In the genomic region with DNA sequence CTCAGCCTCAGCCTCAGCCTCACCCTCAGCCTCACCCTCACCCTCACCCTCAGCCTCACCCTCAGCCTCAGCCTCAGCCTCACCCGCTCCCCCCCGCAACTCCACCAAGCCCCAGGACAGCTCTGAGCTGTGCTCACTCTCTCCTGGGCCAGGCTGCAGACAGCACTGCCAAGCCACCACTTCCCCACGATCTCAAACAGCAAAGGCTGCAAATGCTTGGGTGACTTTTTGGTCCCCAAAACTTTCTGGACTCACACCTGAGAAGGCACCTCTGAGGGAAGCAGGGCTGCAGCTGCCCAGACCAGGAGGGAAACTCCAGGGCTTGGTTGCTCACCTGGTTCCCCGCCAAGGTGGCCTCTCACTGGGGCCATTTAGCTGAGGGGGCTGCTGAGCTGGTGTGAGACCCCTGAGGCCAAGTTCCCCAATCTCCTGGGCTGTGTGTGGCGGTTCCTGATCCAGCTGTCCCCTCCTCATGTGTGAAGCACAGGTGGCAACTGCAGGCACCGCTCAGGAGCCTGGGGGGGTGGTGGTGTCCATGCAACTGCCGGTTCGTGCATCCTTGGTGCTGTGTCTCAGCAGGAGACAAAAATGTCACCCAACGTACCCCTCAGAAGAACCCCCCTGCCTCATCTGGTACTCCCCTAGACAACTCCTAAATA, we compare ENCODE assay signal across 22 cellular contexts. TPM values are rescaled to one million over a fixed set of nuclear protein-coding genes. Genes with fewer than 3 reads are reported as not detected.
DNase-seq lines count a peak whose midpoint lies in the region; ATAC-seq and TF ChIP-seq lines count a peak whose summit lies in the region.
"Had no signal": no experiment of that assay in that cellular context is flagged by ENCODE, and none has a peak within 500 bp of the region (broad histone marks: within the 10 kb centered on the region; RNA-seq: fewer than 3 reads in every experiment).

No MANE protein-coding gene starts in this region.

- no peaks in the 10 kb centered on the region for H3K9me3 Mint-ChIP-seq in natural killer cell treated with Interleukin-12 subunit alpha and Interleukin-12 subunit beta and Interleukin-15 and Interleukin-18, amount 100 ng/mL, for 72 hours
- no peaks in the 10 kb centered on the region for H3K9me3 Mint-ChIP-seq in natural killer cell
- no peaks in the 10 kb centered on the region for H3K9me3 Mint-ChIP-seq in memory B cell
- H3K9me3 Mint-ChIP-seq: activated naive CD8-positive, alpha-beta T cell treated with anti-CD3 and anti-CD28 coated beads, Interleukin-2, amount 50 U/mL, for 24 hours; CD8-positive, alpha-beta T cell; naive B cell had no signal

- no peaks in the 10 kb centered on the region for H3K9me3 ChIP-seq in OCI-LY1 (ENCODE audit: low read length)
- H3K9me3 ChIP-seq: esophagus squamous epithelium, gastroesophageal sphincter, right lobe of liver had no signal

- no peaks in the 10 kb centered on the region for H3K9me2 ChIP-seq in OCI-LY1 (ENCODE audit: low read depth, low read length)

- H3K4me1 Mint-ChIP-seq in natural killer cell treated with Interleukin-12 subunit alpha and Interleukin-12 subunit beta and Interleukin-15 and Interleukin-18, amount 100 ng/mL, for 72 hours (ENCODE audit: low read depth in 2 of 2): peaks cover 0 to 6% of the 10 kb centered on the region in 2 donors
- H3K4me1 Mint-ChIP-seq in natural killer cell: no peaks in the 10 kb centered on the region
- H3K4me1 Mint-ChIP-seq in memory B cell: peaks cover 22% of the 10 kb centered on the region

- H2AFZ ChIP-seq in OCI-LY1 (ENCODE audit: low read length): peak overlapping the region; percentile 4; the same call in 1 of the 2 replicates
- H2AFZ ChIP-seq: parathyroid adenoma had no signal

- peak overlapping the region; percentile 43 for H3K4me3 ChIP-seq in OCI-LY1 (ENCODE audit: low read depth, low read length, poor library complexity, severe bottlenecking)
- H3K4me3 ChIP-seq: esophagus squamous epithelium, gastroesophageal sphincter, right lobe of liver had no signal

- H3F3A ChIP-seq in OCI-LY1 (ENCODE audit: insufficient read depth, low read length): no peaks in the 10 kb centered on the region

- H3K9ac ChIP-seq in OCI-LY1 (ENCODE audit: low read length): peak overlapping the region; percentile 24; the same call in 1 of the 2 replicates
- H3K9ac ChIP-seq: parathyroid adenoma had no signal

- DNase-seq in natural killer cell treated with Interleukin-12 subunit alpha and Interleukin-12 subunit beta and Interleukin-15 and Interleukin-18, amount 100 ng/mL, for 72 hours (ENCODE audit: low spot score): peak; percentile 22
- DNase-seq in natural killer cell (no peak), memory B cell (ENCODE audit: low spot score in 2 of 2) (no peak), DMS79 treated with DMSO at 0.1 percent for 48 hours (lab: John Stamatoyannopoulos, UW) (no peak), T-helper 9 cell (no peak), mucosa of gallbladder (ENCODE audit: low spot score) (no peak)
- DNase-seq: activated CD4-positive, CD25-positive, alpha-beta regulatory T cell treated with anti-CD3 and anti-CD28 coated beads, Interleukin-2, amount 50 U/mL, for 72 hours; activated naive CD8-positive, alpha-beta T cell treated with anti-CD3 and anti-CD28 coated beads, Interleukin-2, amount 50 U/mL, for 24 hours; CD8-positive, alpha-beta T cell; DMS153; esophagus squamous epithelium; GDM1; mesendoderm; naive B cell; NCI-H187; NCI-H69; SW 1271 had no signal

- H3K36me3 Mint-ChIP-seq in natural killer cell treated with Interleukin-12 subunit alpha and Interleukin-12 subunit beta and Interleukin-15 and Interleukin-18, amount 100 ng/mL, for 72 hours: no peaks in the 10 kb centered on the region
- H3K36me3 Mint-ChIP-seq in natural killer cell (no peaks in the 10 kb centered on the region), memory B cell (no peaks in the 10 kb centered on the region)
- H3K36me3 Mint-ChIP-seq: brain; CD8-positive, alpha-beta T cell; naive B cell had no signal

- intact Hi-C loops in natural killer cell (cut with micrococcal nuclease): no loop called here

- H3K4me2 ChIP-seq in OCI-LY1 (ENCODE audit: low read length): peak overlapping the region; percentile 59

- H3K79me2 ChIP-seq in OCI-LY1 (ENCODE audit: insufficient read depth, low read length): no peaks in the 10 kb centered on the region
- H3K79me2 ChIP-seq: parathyroid adenoma had no signal

- no peak for ATAC-seq in natural killer cell treated with Interleukin-12 subunit alpha and Interleukin-12 subunit beta and Interleukin-15 and Interleukin-18, amount 100 ng/mL, for 72 hours
- ATAC-seq in natural killer cell: no peak
- ATAC-seq in memory B cell (ENCODE audit: low read depth): no peak
- ATAC-seq: CD8-positive, alpha-beta T cell; gastroesophageal sphincter; right lobe of liver had no signal

- peak overlapping the region; percentile 73 for H3K27ac ChIP-seq in OCI-LY1 (ENCODE audit: low read depth, low read length, poor library complexity, severe bottlenecking)
- H3K27ac ChIP-seq: esophagus squamous epithelium, gastroesophageal sphincter, parathyroid adenoma, right lobe of liver had no signal

- H3K27me3 ChIP-seq in OCI-LY1 (ENCODE audit: insufficient read depth, low read length): no peaks in the 10 kb centered on the region
- H3K27me3 ChIP-seq: right lobe of liver had no signal

- no peak for TF ChIP-seq CTCF in natural killer cell (IDR thresholded peaks at IDR 0.05)
- TF ChIP-seq CTCF in OCI-LY1 (IDR thresholded peaks at IDR 0.05; ENCODE audit: low read length): no peak

- H3K36me3 ChIP-seq in OCI-LY1 (ENCODE audit: insufficient read depth, low read length): no peaks in the 10 kb centered on the region
- H3K36me3 ChIP-seq: esophagus squamous epithelium, gastroesophageal sphincter, right lobe of liver had no signal

- no peak overlapping the region for H3K4me3 Mint-ChIP-seq in natural killer cell treated with Interleukin-12 subunit alpha and Interleukin-12 subunit beta and Interleukin-15 and Interleukin-18, amount 100 ng/mL, for 72 hours
- no peak overlapping the region for H3K4me3 Mint-ChIP-seq in natural killer cell
- H3K4me3 Mint-ChIP-seq in memory B cell: peak overlapping the region; percentile 59
- H3K4me3 Mint-ChIP-seq: activated naive CD8-positive, alpha-beta T cell treated with anti-CD3 and anti-CD28 coated beads, Interleukin-2, amount 50 U/mL, for 24 hours; CD8-positive, alpha-beta T cell; naive B cell had no signal

- no peaks in the 10 kb centered on the region for H4K20me1 ChIP-seq in OCI-LY1 (ENCODE audit: insufficient read depth, low read length)

- peaks cover 6 to 10% of the 10 kb centered on the region in 2 donors for H3K27me3 Mint-ChIP-seq in natural killer cell treated with Interleukin-12 subunit alpha and Interleukin-12 subunit beta and Interleukin-15 and Interleukin-18, amount 100 ng/mL, for 72 hours
- H3K27me3 Mint-ChIP-seq in natural killer cell (ENCODE audit: low read depth in 2 of 2) (peaks cover 9 to 17% of the 10 kb centered on the region in 2 donors), memory B cell (peaks cover 13% of the 10 kb centered on the region)
- H3K27me3 Mint-ChIP-seq: activated naive CD8-positive, alpha-beta T cell treated with anti-CD3 and anti-CD28 coated beads, Interleukin-2, amount 50 U/mL, for 24 hours had no signal

- peak overlapping the region in 1 of 2 donors; percentile 39 for H3K27ac Mint-ChIP-seq in natural killer cell treated with Interleukin-12 subunit alpha and Interleukin-12 subunit beta and Interleukin-15 and Interleukin-18, amount 100 ng/mL, for 72 hours
- H3K27ac Mint-ChIP-seq in natural killer cell (no peak overlapping the region), memory B cell (no peak overlapping the region)
- H3K27ac Mint-ChIP-seq: activated naive CD8-positive, alpha-beta T cell treated with anti-CD3 and anti-CD28 coated beads, Interleukin-2, amount 50 U/mL, for 24 hours; CD8-positive, alpha-beta T cell had no signal

- peaks cover 32% of the 10 kb centered on the region for H3K4me1 ChIP-seq in OCI-LY1 (ENCODE audit: insufficient read depth, low read length, severe bottlenecking)
- H3K4me1 ChIP-seq: esophagus squamous epithelium, gastroesophageal sphincter, parathyroid adenoma, right lobe of liver had no signal

RNA-seq across cellular contexts. Expression of gene MRPL36, which starts 17.8 kb away (rescaled TPM):
- 10 to 100 TPM; 45.3 to 62.7 TPM for total RNA-seq in natural killer cell treated with Interleukin-12 subunit alpha and Interleukin-12 subunit beta and Interleukin-15 and Interleukin-18, amount 100 ng/mL, for 72 hours
- total RNA-seq in natural killer cell (10 to 100 TPM; 14.1 to 21.2 (median 17.1) TPM), mucosa of gallbladder (33.7 TPM)

RNA-seq across cellular contexts. Expression of gene NDUFS6, which starts 19.4 kb away (rescaled TPM):
- total RNA-seq in natural killer cell treated with Interleukin-12 subunit alpha and Interleukin-12 subunit beta and Interleukin-15 and Interleukin-18, amount 100 ng/mL, for 72 hours: 10 to 100 TPM; 25.3 to 35.5 TPM
- total RNA-seq in natural killer cell: 10 to 100 TPM; 19.2 to 25.9 (median 22.5) TPM
- 33.2 TPM for total RNA-seq in mucosa of gallbladder
